Comparison of ENCODE assay signal across 1 cellular context in genomic region chr10:131881104-131881880, GRCh38.
TF ChIP-seq lines count a peak whose summit lies in the region.

No MANE protein-coding gene starts in this region.

TF ChIP-seq in HepG2, 621 proteins besides CTCF, POLR2A, EP300 and RAD21 (continued from another document):
- TF ChIP-seq MLX (CRISPR knock-in tag; IDR thresholded peaks at IDR 0.05): peak; percentile 53; the same call in 1 of the 2 replicates
